In genomic region chr16:69309316-69309715, GRCh38 we compare ENCODE assay signal across 14 cellular contexts. TPM values are rescaled to one million over a fixed set of nuclear protein-coding genes. Genes with fewer than 3 reads are reported as not detected.
DNase-seq lines count a peak whose midpoint lies in the region; ATAC-seq, FAIRE-seq and TF ChIP-seq lines count a peak whose summit lies in the region.
"Had no signal": no experiment of that assay in that cellular context is flagged by ENCODE, and none has a peak within 500 bp of the region (broad histone marks: within the 10 kb centered on the region; RNA-seq: fewer than 3 reads in every experiment).

No MANE protein-coding gene starts in this region.

- TF ChIP-seq CTCF in breast epithelium (IDR thresholded peaks at IDR 0.05): no peak
- TF ChIP-seq CTCF in MCF 10A (IDR thresholded peaks at IDR 0.05; ENCODE audit: unreplicated experiment): no peak
- no peak for TF ChIP-seq CTCF in HepG2 (CRISPR knock-in tag; IDR thresholded peaks at IDR 0.05)
- no peak for TF ChIP-seq CTCF in tibial nerve (IDR thresholded peaks at IDR 0.05)

- ATAC-seq in HepG2 (no peak), HG03095 (IDR thresholded peaks at IDR 0.05; ENCODE audit: unreplicated experiment) (no peak)

- peaks cover 17% of the 10 kb centered on the region for H3K79me2 ChIP-seq in HepG2 (ENCODE audit: insufficient read depth, low read length)

- H3K4me1 ChIP-seq in breast epithelium: no peaks in the 10 kb centered on the region
- peaks cover 26% of the 10 kb centered on the region for H3K4me1 ChIP-seq in HepG2 (ENCODE audit: insufficient read depth, low read length)
- peaks cover 3 to 31% (median 19%) of the 10 kb centered on the region in 4 donors for H3K4me1 ChIP-seq in tibial nerve

- FAIRE-seq in HepG2 (lab: Jason Lieb, UNC): no peak

- H3K27ac ChIP-seq in breast epithelium: peak overlapping the region; percentile 10 to 54
- no peak overlapping the region for H3K27ac ChIP-seq in HepG2 (ENCODE audit: extremely low read length, insufficient read depth, low read length)
- peak overlapping the region; percentile 44 to 91 (median 72) for H3K27ac ChIP-seq in tibial nerve
- H3K27ac ChIP-seq: skin epidermis, WERI-Rb-1 had no signal

- CTCF ChIA-PET in MCF 10A (lab: Yijun Ruan, JAX): interaction anchor here (1.1 kb wide), 1 partner anchor 72 kb away, joined by 3 read pairs; no protein-coding TSS in a partner anchor
- CTCF ChIA-PET in HepG2 (lab: Yijun Ruan, JAX; ENCODE audit: low intra/inter-chr PET ratio, low total read pairs): no interaction called here

- H3K9me3 Mint-ChIP-seq in MCF 10A (ENCODE audit: unreplicated experiment): no peaks in the 10 kb centered on the region

- H3K27me3 Mint-ChIP-seq in MCF 10A (ENCODE audit: insufficient read depth, unreplicated experiment): no peaks in the 10 kb centered on the region

- H3K27me3 ChIP-seq in breast epithelium (no peaks in the 10 kb centered on the region), HepG2 (ENCODE audit: control insufficient read depth in 1 of 2, insufficient read depth in 2 of 2, low read length in 2 of 2) (no peaks in the 10 kb centered on the region), tibial nerve (no peaks in the 10 kb centered on the region)

- H4K20me1 ChIP-seq in HepG2 (ENCODE audit: insufficient read depth, low read length): 0 out of 2 replicates have a peak, but pooled peaks cover 4% of the 10 kb centered on the region

- intact Hi-C loops in breast epithelium (cut with DNase I; ENCODE audit: low total_unique reads) (no loop called here), MCF 10A (cut with micrococcal nuclease) (no loop called here), HepG2 (cut with micrococcal nuclease; ENCODE audit: unreplicated experiment) (no loop called here)

- H3K36me3 ChIP-seq in breast epithelium (no peaks in the 10 kb centered on the region), HepG2 (replicated peaks in 1 of 2; ENCODE audit: control insufficient read depth in 1 of 2, insufficient read depth in 2 of 2, low read length in 2 of 2) (peaks cover 0 to 3% of the 10 kb centered on the region in 2 experiments; a peak in 2 of 5 replicates), tibial nerve (peaks cover 0 to 19% (median 0%) of the 10 kb centered on the region in 3 donors)

- H3K27ac Mint-ChIP-seq in MCF 10A (ENCODE audit: low read depth, unreplicated experiment): no peak overlapping the region

- BruUV-seq in MCF 10A (replicated peaks; lab: Mats Ljungman, UMichigan) (no TSS peak), HepG2 (replicated peaks; lab: Mats Ljungman, UMichigan) (no TSS peak)

- H3K4me2 ChIP-seq in HepG2 (ENCODE audit: low read depth, low read length): no peak overlapping the region

- DNase-seq in breast epithelium (ENCODE audit: low spot score in 2 of 2): no peak
- no peak for DNase-seq in MCF 10A (ENCODE audit: unreplicated experiment)
- DNase-seq in HepG2 (ENCODE audit: low spot score): no peak
- peak in 1 of 2 donors; percentile 29 for DNase-seq in tibial nerve (ENCODE audit: low spot score in 2 of 2)
- no peak for DNase-seq in NCI-H226
- DNase-seq: erythroblast, H7, NCI-H1105 treated with DMSO at 0.1 percent for 48 hours, NCI-H69, Right ventricle myocardium superior, trophoblast cell, WERI-Rb-1 had no signal

- peaks cover 16% of the 10 kb centered on the region for H3K36me3 Mint-ChIP-seq in MCF 10A (ENCODE audit: insufficient read depth, unreplicated experiment)

- TF ChIP-seq POLR2A in breast epithelium (IDR thresholded peaks at IDR 0.05) (no peak), HepG2 (IDR thresholded peaks at IDR 0.05; ENCODE audit: insufficient read depth in 1 of 2, low read depth in 2 of 2, low read length in 2 of 2) (no peak), tibial nerve (IDR thresholded peaks at IDR 0.05) (no peak)

- H3K4me1 Mint-ChIP-seq in MCF 10A (ENCODE audit: insufficient read depth, unreplicated experiment): peaks cover 16% of the 10 kb centered on the region

- no peak for TF ChIP-seq RAD21 in HepG2 (CRISPR knock-in tag; IDR thresholded peaks at IDR 0.05)

- H3K4me3 Mint-ChIP-seq in MCF 10A (ENCODE audit: unreplicated experiment): no peak overlapping the region

- in situ Hi-C loops in HepG2 (cut with HindIII; ENCODE audit: extremely low pct_ligation_motif_present, low pct_unique_long_range_greater_than_20kb): no loop called here

- no peak overlapping the region for H3K9ac ChIP-seq in HepG2 (ENCODE audit: insufficient read depth, low read depth, low read length)

- H3K9me3 ChIP-seq in breast epithelium: no peaks in the 10 kb centered on the region
- H3K9me3 ChIP-seq in HepG2 (ENCODE audit: low read length): no peaks in the 10 kb centered on the region
- H3K9me3 ChIP-seq in tibial nerve: no peaks in the 10 kb centered on the region

- H3K4me3 ChIP-seq in breast epithelium: no peak overlapping the region
- H3K4me3 ChIP-seq in HepG2 (replicated peaks in 1 of 3; ENCODE audit: insufficient read depth in 1 of 3, low read depth in 2 of 3, low read length in 3 of 3): no peak overlapping the region
- H3K4me3 ChIP-seq in tibial nerve: no peak overlapping the region
- H3K4me3 ChIP-seq: skin epidermis had no signal

- POLR2A ChIA-PET in MCF 10A (lab: Yijun Ruan, JAX): no interaction called here
- POLR2A ChIA-PET in HepG2 (lab: Yijun Ruan, JAX): no interaction called here

- no peak overlapping the region for H2AFZ ChIP-seq in HepG2 (ENCODE audit: low read length)

- no peak for TF ChIP-seq EP300 in HepG2 (IDR thresholded peaks at IDR 0.05; ENCODE audit: low read depth in 2 of 2, low read length in 2 of 2)
- no peak for TF ChIP-seq EP300 in HepG2 (CRISPR knock-in tag; IDR thresholded peaks at IDR 0.05; ENCODE audit: borderline replicate concordance)
- TF ChIP-seq EP300 in tibial nerve (IDR thresholded peaks at IDR 0.05): peak; percentile 45 to 89

- 95% methylated on average over 12 of the region's 12 CpGs for WGBS in HepG2 (ENCODE audit: low lambda C conversion rate)
- 46 to 49% methylated on average over 12 of the region's 12 CpGs for WGBS in tibial nerve, 2 donors

RNA-seq across cellular contexts. Expression of gene VPS4A, which starts 1.8 kb away (rescaled TPM):
- total RNA-seq in breast epithelium: 10 to 100 TPM; 31.3 to 43.8 (median 32.4) TPM
- total RNA-seq in MCF 10A (2022): 34.4 and 38.6 TPM in 2 replicates
- 21.0 and 27.9 TPM in 2 replicates for total RNA-seq in HepG2 (2016; rRNA removed; fragmentation: Illumina TruSeq; extraction: Trizol)
- total RNA-seq in HepG2 (2016; cell fraction: cytosol; rRNA removed; fragmentation: Illumina TruSeq; extraction: Trizol; ENCODE audit: low read depth): 22.9 and 26.6 TPM in 2 replicates
- total RNA-seq in HepG2 (2016; cell fraction: insoluble cytoplasmic fraction; rRNA removed; fragmentation: Illumina TruSeq; extraction: Trizol): 20.6 and 26.3 TPM in 2 replicates
- 35.0 and 37.1 TPM in 2 replicates for total RNA-seq in HepG2 (2016; cell fraction: membrane; rRNA removed; fragmentation: Illumina TruSeq; extraction: Trizol)
- 20.1 and 24.2 TPM in 2 replicates for total RNA-seq in HepG2 (2016; cell fraction: nucleus; rRNA removed; fragmentation: Illumina TruSeq; extraction: Trizol)
- 13.2 and 15.7 TPM in 2 replicates for polyA plus RNA-seq in HepG2 (2011; rRNA removed)
- 13.5 TPM in 2 replicates for polyA plus RNA-seq in HepG2 (2011; cell fraction: cytosol; rRNA removed)
- polyA plus RNA-seq in HepG2 (2011; cell fraction: nucleus; rRNA removed): 19.8 and 23.6 TPM in 2 replicates
- 35.1 and 39.0 TPM in 2 replicates for polyA plus RNA-seq in HepG2 (2012)
- polyA plus RNA-seq in HepG2 (2016; cell fraction: cytosol; fragmentation: Illumina TruSeq; extraction: Trizol; ENCODE audit: low read depth): 17.7 and 22.9 TPM in 2 replicates
- 25.9 and 27.3 TPM in 2 replicates for polyA plus RNA-seq in HepG2 (2016; cell fraction: insoluble cytoplasmic fraction; fragmentation: Illumina TruSeq; extraction: Trizol; ENCODE audit: low read depth)
- 29.1 and 33.5 TPM in 2 replicates for polyA plus RNA-seq in HepG2 (2016; cell fraction: membrane; fragmentation: Illumina TruSeq; extraction: Trizol; ENCODE audit: low read depth)
- 40.5 and 45.1 TPM in 2 replicates for polyA plus RNA-seq in HepG2 (2016; cell fraction: nucleus; fragmentation: Illumina TruSeq; extraction: Trizol; ENCODE audit: insufficient read depth, low read depth)
- polyA minus RNA-seq in HepG2 (2011; rRNA and poly(A)+ RNA removed; ENCODE audit: low replicate concordance): 26.2 and 31.9 TPM in 2 replicates
- 8.4 and 11.2 TPM in 2 replicates for polyA minus RNA-seq in HepG2 (2011; cell fraction: cytosol; rRNA and poly(A)+ RNA removed)
- polyA minus RNA-seq in HepG2 (2011; cell fraction: nucleus; rRNA and poly(A)+ RNA removed): 15.3 and 19.3 TPM in 2 replicates
- 10 to 100 TPM; 35.4 to 47.2 (median 43.5) TPM for total RNA-seq in tibial nerve

RNA-seq across cellular contexts. Expression of gene PDF, which starts 21.1 kb away (rescaled TPM):
- 10 to 100 TPM; 13.9 to 20.2 (median 19.7) TPM for total RNA-seq in breast epithelium
- total RNA-seq in MCF 10A (2022): 19.4 and 24.8 TPM in 2 replicates
- 26.8 and 48.8 TPM in 2 replicates for total RNA-seq in HepG2 (2016; rRNA removed; fragmentation: Illumina TruSeq; extraction: Trizol)
- 18.2 and 24.6 TPM in 2 replicates for total RNA-seq in HepG2 (2016; cell fraction: cytosol; rRNA removed; fragmentation: Illumina TruSeq; extraction: Trizol; ENCODE audit: low read depth)
- total RNA-seq in HepG2 (2016; cell fraction: insoluble cytoplasmic fraction; rRNA removed; fragmentation: Illumina TruSeq; extraction: Trizol): 28.5 and 44.0 TPM in 2 replicates
- total RNA-seq in HepG2 (2016; cell fraction: membrane; rRNA removed; fragmentation: Illumina TruSeq; extraction: Trizol): 38.4 and 44.7 TPM in 2 replicates
- total RNA-seq in HepG2 (2016; cell fraction: nucleus; rRNA removed; fragmentation: Illumina TruSeq; extraction: Trizol): 29.9 and 30.3 TPM in 2 replicates
- 12.4 and 15.5 TPM in 2 replicates for polyA plus RNA-seq in HepG2 (2011; rRNA removed)
- 22.8 and 23.1 TPM in 2 replicates for polyA plus RNA-seq in HepG2 (2011; cell fraction: cytosol; rRNA removed)
- 24.7 and 25.0 TPM in 2 replicates for polyA plus RNA-seq in HepG2 (2011; cell fraction: nucleus; rRNA removed)
- polyA plus RNA-seq in HepG2 (2012): 6.4 and 8.7 TPM in 2 replicates
- polyA plus RNA-seq in HepG2 (2016; cell fraction: cytosol; fragmentation: Illumina TruSeq; extraction: Trizol; ENCODE audit: low read depth): 23.5 and 29.1 TPM in 2 replicates
- 23.7 and 27.1 TPM in 2 replicates for polyA plus RNA-seq in HepG2 (2016; cell fraction: insoluble cytoplasmic fraction; fragmentation: Illumina TruSeq; extraction: Trizol; ENCODE audit: low read depth)
- polyA plus RNA-seq in HepG2 (2016; cell fraction: membrane; fragmentation: Illumina TruSeq; extraction: Trizol; ENCODE audit: low read depth): 21.1 and 25.6 TPM in 2 replicates
- polyA plus RNA-seq in HepG2 (2016; cell fraction: nucleus; fragmentation: Illumina TruSeq; extraction: Trizol; ENCODE audit: insufficient read depth, low read depth): 37.8 and 54.6 TPM in 2 replicates
- polyA minus RNA-seq in HepG2 (2011; rRNA and poly(A)+ RNA removed; ENCODE audit: low replicate concordance): 4.4 and 16.0 TPM in 2 replicates
- 15.6 and 19.5 TPM in 2 replicates for polyA minus RNA-seq in HepG2 (2011; cell fraction: cytosol; rRNA and poly(A)+ RNA removed)
- 6.3 and 19.4 TPM in 2 replicates for polyA minus RNA-seq in HepG2 (2011; cell fraction: nucleus; rRNA and poly(A)+ RNA removed)
- total RNA-seq in tibial nerve: 10 to 100 TPM in 3 of 4 donors, 1 to 10 TPM in 1; 6.8 to 20.7 (median 15.8) TPM

RNA-seq across cellular contexts. Expression of gene COG8, which starts 30.0 kb away (rescaled TPM):
- total RNA-seq in breast epithelium (10 to 100 TPM; 40.2 to 52.8 (median 44.9) TPM), MCF 10A (2022) (29.3 and 33.3 TPM in 2 replicates), HepG2 (2016; rRNA removed; fragmentation: Illumina TruSeq; extraction: Trizol) (52.1 and 55.3 TPM in 2 replicates), tibial nerve (10 to 100 TPM; 62.2 to 77.5 (median 70.0) TPM)
- 10.7 and 10.9 TPM in 2 replicates for total RNA-seq in HepG2 (2016; cell fraction: cytosol; rRNA removed; fragmentation: Illumina TruSeq; extraction: Trizol; ENCODE audit: low read depth)
- total RNA-seq in HepG2 (2016; cell fraction: insoluble cytoplasmic fraction; rRNA removed; fragmentation: Illumina TruSeq; extraction: Trizol): 51.4 and 55.0 TPM in 2 replicates
- 19.3 and 21.7 TPM in 2 replicates for total RNA-seq in HepG2 (2016; cell fraction: membrane; rRNA removed; fragmentation: Illumina TruSeq; extraction: Trizol)
- total RNA-seq in HepG2 (2016; cell fraction: nucleus; rRNA removed; fragmentation: Illumina TruSeq; extraction: Trizol): 36.9 and 39.9 TPM in 2 replicates
- 45.5 and 53.9 TPM in 2 replicates for polyA plus RNA-seq in HepG2 (2011; rRNA removed)
- polyA plus RNA-seq in HepG2 (2011; cell fraction: cytosol; rRNA removed): 41.6 and 42.2 TPM in 2 replicates
- 54.2 and 55.8 TPM in 2 replicates for polyA plus RNA-seq in HepG2 (2011; cell fraction: nucleus; rRNA removed)
- 25.6 and 25.8 TPM in 2 replicates for polyA plus RNA-seq in HepG2 (2012)
- polyA plus RNA-seq in HepG2 (2016; cell fraction: cytosol; fragmentation: Illumina TruSeq; extraction: Trizol; ENCODE audit: low read depth): 4.5 and 4.6 TPM in 2 replicates
- 43.6 and 45.3 TPM in 2 replicates for polyA plus RNA-seq in HepG2 (2016; cell fraction: insoluble cytoplasmic fraction; fragmentation: Illumina TruSeq; extraction: Trizol; ENCODE audit: low read depth)
- polyA plus RNA-seq in HepG2 (2016; cell fraction: membrane; fragmentation: Illumina TruSeq; extraction: Trizol; ENCODE audit: low read depth): 8.1 and 10.3 TPM in 2 replicates
- polyA plus RNA-seq in HepG2 (2016; cell fraction: nucleus; fragmentation: Illumina TruSeq; extraction: Trizol; ENCODE audit: insufficient read depth, low read depth): 58.0 and 62.4 TPM in 2 replicates
- polyA minus RNA-seq in HepG2 (2011; rRNA and poly(A)+ RNA removed; ENCODE audit: low replicate concordance): 107 and 148 TPM in 2 replicates
- 58.2 and 58.3 TPM in 2 replicates for polyA minus RNA-seq in HepG2 (2011; cell fraction: cytosol; rRNA and poly(A)+ RNA removed)
- polyA minus RNA-seq in HepG2 (2011; cell fraction: nucleus; rRNA and poly(A)+ RNA removed): 63.6 and 70.5 TPM in 2 replicates

RNA-seq across cellular contexts. Expression of gene NIP7, which starts 30.3 kb away (rescaled TPM):
- total RNA-seq in breast epithelium (10 to 100 TPM; 10.6 to 16.1 (median 15.4) TPM), MCF 10A (2022) (55.4 and 62.1 TPM in 2 replicates), HepG2 (2016; rRNA removed; fragmentation: Illumina TruSeq; extraction: Trizol) (114 and 144 TPM in 2 replicates), tibial nerve (10 to 100 TPM in 3 of 4 donors, 1 to 10 TPM in 1; 8.2 to 17.1 (median 11.7) TPM)
- 18.2 and 22.3 TPM in 2 replicates for total RNA-seq in HepG2 (2016; cell fraction: cytosol; rRNA removed; fragmentation: Illumina TruSeq; extraction: Trizol; ENCODE audit: low read depth)
- 111 and 158 TPM in 2 replicates for total RNA-seq in HepG2 (2016; cell fraction: insoluble cytoplasmic fraction; rRNA removed; fragmentation: Illumina TruSeq; extraction: Trizol)
- total RNA-seq in HepG2 (2016; cell fraction: membrane; rRNA removed; fragmentation: Illumina TruSeq; extraction: Trizol): 44.6 and 49.9 TPM in 2 replicates
- 41.5 and 45.6 TPM in 2 replicates for total RNA-seq in HepG2 (2016; cell fraction: nucleus; rRNA removed; fragmentation: Illumina TruSeq; extraction: Trizol)
- polyA plus RNA-seq in HepG2 (2011; rRNA removed): 14.0 and 15.3 TPM in 2 replicates
- polyA plus RNA-seq in HepG2 (2011; cell fraction: cytosol; rRNA removed): 14.2 and 20.2 TPM in 2 replicates
- polyA plus RNA-seq in HepG2 (2011; cell fraction: nucleus; rRNA removed): 6.7 and 10.3 TPM in 2 replicates
- polyA plus RNA-seq in HepG2 (2012): 36.0 and 46.6 TPM in 2 replicates
- polyA plus RNA-seq in HepG2 (2016; cell fraction: cytosol; fragmentation: Illumina TruSeq; extraction: Trizol; ENCODE audit: low read depth): 8.3 and 9.9 TPM in 2 replicates
- 140 and 161 TPM in 2 replicates for polyA plus RNA-seq in HepG2 (2016; cell fraction: insoluble cytoplasmic fraction; fragmentation: Illumina TruSeq; extraction: Trizol; ENCODE audit: low read depth)
- 25.6 and 25.8 TPM in 2 replicates for polyA plus RNA-seq in HepG2 (2016; cell fraction: membrane; fragmentation: Illumina TruSeq; extraction: Trizol; ENCODE audit: low read depth)
- 69.5 and 74.1 TPM in 2 replicates for polyA plus RNA-seq in HepG2 (2016; cell fraction: nucleus; fragmentation: Illumina TruSeq; extraction: Trizol; ENCODE audit: insufficient read depth, low read depth)
- polyA minus RNA-seq in HepG2 (2011; rRNA and poly(A)+ RNA removed; ENCODE audit: low replicate concordance): 18.1 and 22.6 TPM in 2 replicates
- polyA minus RNA-seq in HepG2 (2011; cell fraction: cytosol; rRNA and poly(A)+ RNA removed): 14.7 and 15.0 TPM in 2 replicates
- 21.9 and 26.0 TPM in 2 replicates for polyA minus RNA-seq in HepG2 (2011; cell fraction: nucleus; rRNA and poly(A)+ RNA removed)

RNA-seq across cellular contexts. Expression of gene TMED6, which starts 42.3 kb away (rescaled TPM):
- total RNA-seq in breast epithelium (1 to 10 TPM in 1 of 3 donors, under 1 TPM in 1, not detected in 1; 0.32 to 1.3 TPM), MCF 10A (2022) (0.51 and 1.2 TPM in 2 replicates), HepG2 (2016; rRNA removed; fragmentation: Illumina TruSeq; extraction: Trizol) (6.4 and 14.4 TPM in 2 replicates), tibial nerve (not detected)
- total RNA-seq in HepG2 (2016; cell fraction: cytosol; rRNA removed; fragmentation: Illumina TruSeq; extraction: Trizol; ENCODE audit: low read depth): 2.9 and 4.8 TPM in 2 replicates
- 9.7 and 13.1 TPM in 2 replicates for total RNA-seq in HepG2 (2016; cell fraction: insoluble cytoplasmic fraction; rRNA removed; fragmentation: Illumina TruSeq; extraction: Trizol)
- total RNA-seq in HepG2 (2016; cell fraction: membrane; rRNA removed; fragmentation: Illumina TruSeq; extraction: Trizol): 4.0 and 4.4 TPM in 2 replicates
- total RNA-seq in HepG2 (2016; cell fraction: nucleus; rRNA removed; fragmentation: Illumina TruSeq; extraction: Trizol): 9.6 and 11.2 TPM in 2 replicates
- 9.8 and 10.5 TPM in 2 replicates for polyA plus RNA-seq in HepG2 (2011; rRNA removed)
- 8.0 and 12.8 TPM in 2 replicates for polyA plus RNA-seq in HepG2 (2011; cell fraction: cytosol; rRNA removed)
- 3.0 and 4.5 TPM in 2 replicates for polyA plus RNA-seq in HepG2 (2011; cell fraction: nucleus; rRNA removed)
- 6.0 and 10.3 TPM in 2 replicates for polyA plus RNA-seq in HepG2 (2012)
- 3.8 and 4.3 TPM in 2 replicates for polyA plus RNA-seq in HepG2 (2016; cell fraction: cytosol; fragmentation: Illumina TruSeq; extraction: Trizol; ENCODE audit: low read depth)
- 7.5 and 10.5 TPM in 2 replicates for polyA plus RNA-seq in HepG2 (2016; cell fraction: insoluble cytoplasmic fraction; fragmentation: Illumina TruSeq; extraction: Trizol; ENCODE audit: low read depth)
- polyA plus RNA-seq in HepG2 (2016; cell fraction: membrane; fragmentation: Illumina TruSeq; extraction: Trizol; ENCODE audit: low read depth): 3.5 and 4.2 TPM in 2 replicates
- 17.8 and 20.3 TPM in 2 replicates for polyA plus RNA-seq in HepG2 (2016; cell fraction: nucleus; fragmentation: Illumina TruSeq; extraction: Trizol; ENCODE audit: insufficient read depth, low read depth)
- 1.3 and 10.3 TPM in 2 replicates for polyA minus RNA-seq in HepG2 (2011; rRNA and poly(A)+ RNA removed; ENCODE audit: low replicate concordance)
- 1.6 and 2.7 TPM in 2 replicates for polyA minus RNA-seq in HepG2 (2011; cell fraction: cytosol; rRNA and poly(A)+ RNA removed)
- 6.2 and 6.7 TPM in 2 replicates for polyA minus RNA-seq in HepG2 (2011; cell fraction: nucleus; rRNA and poly(A)+ RNA removed)
- total RNA-seq: H7, Right ventricle myocardium superior had no signal
